27 cellular contexts compared by ENCODE assay signal in genomic region chr14:104263671-104264358, GRCh38.
DNase-seq lines count a peak whose midpoint lies in the region; TF ChIP-seq lines count a peak whose summit lies in the region.
"Had no signal": no experiment of that assay in that cellular context is flagged by ENCODE, and none has a peak within 500 bp of the region (broad histone marks: within the 10 kb centered on the region; RNA-seq: fewer than 3 reads in every experiment).

No MANE protein-coding gene starts in this region.

- H3K4me1 ChIP-seq in stomach: no peaks in the 10 kb centered on the region
- H3K4me1 ChIP-seq: tibial artery had no signal

- WGBS in stomach, 5 donors: 71 to 84% (median 77%) methylated on average over 16 to 18 of the region's 18 CpGs

- H3K27ac ChIP-seq in coronary artery (no peak overlapping the region), stomach (no peak overlapping the region)
- H3K27ac ChIP-seq: hepatocyte, RWPE1, tibial artery had no signal

- peaks cover 6% of the 10 kb centered on the region for H3K27me3 Mint-ChIP-seq in activated naive CD4-positive, alpha-beta T cell treated with anti-CD3 and anti-CD28 coated beads, Interleukin-2, amount 10 ng/mL, durations not matched to agents 7 days and 5 days
- H3K27me3 Mint-ChIP-seq: activated naive CD4-positive, alpha-beta T cell treated with anti-CD3 and anti-CD28 coated beads, Interleukin-2, amount 50 U/mL, for 24 hours had no signal

- CTCF ChIA-PET in activated naive CD4-positive, alpha-beta T cell treated with anti-CD3 and anti-CD28 coated beads, Interleukin-2, amount 10 ng/mL, durations not matched to agents 7 days and 5 days (lab: Charles Lee): no interaction called here

- no peaks in the 10 kb centered on the region for H3K36me3 Mint-ChIP-seq in activated naive CD4-positive, alpha-beta T cell treated with anti-CD3 and anti-CD28 coated beads, Interleukin-2, amount 10 ng/mL, durations not matched to agents 7 days and 5 days
- H3K36me3 Mint-ChIP-seq: activated CD4-positive, alpha-beta memory T cell treated with anti-CD3 and anti-CD28 coated beads for 36 hours; immature natural killer cell had no signal

- H3K4me1 Mint-ChIP-seq in activated naive CD4-positive, alpha-beta T cell treated with anti-CD3 and anti-CD28 coated beads, Interleukin-2, amount 10 ng/mL, durations not matched to agents 7 days and 5 days: peaks cover 3% of the 10 kb centered on the region
- H3K4me1 Mint-ChIP-seq: activated naive CD4-positive, alpha-beta T cell treated with anti-CD3 and anti-CD28 coated beads, Interleukin-2, amount 50 U/mL, for 24 hours had no signal

- H3K4me3 ChIP-seq in coronary artery (no peak overlapping the region), stomach (no peak overlapping the region)
- H3K4me3 ChIP-seq: GM23338, hepatocyte, tibial artery had no signal

- H3K27me3 ChIP-seq in stomach: no peaks in the 10 kb centered on the region
- H3K27me3 ChIP-seq: hepatocyte had no signal

- H3K36me3 ChIP-seq in stomach: no peaks in the 10 kb centered on the region
- H3K36me3 ChIP-seq: tibial artery had no signal

- peak; percentile 4 for DNase-seq in activated naive CD4-positive, alpha-beta T cell treated with anti-CD3 and anti-CD28 coated beads, Interleukin-2, amount 10 ng/mL, durations not matched to agents 7 days and 5 days
- DNase-seq in activated naive CD4-positive, alpha-beta T cell treated with Interleukin-2 at 50 U/mL for 16 hours: no peak
- DNase-seq in NCI-H2227 treated with DMSO at 0.1 percent for 48 hours (lab: John Stamatoyannopoulos, UW) (peak; percentile 31), coronary artery (ENCODE audit: low spot score) (peak; percentile 46), stomach (peak; percentile 20), GOT3 (lab: John Stamatoyannopoulos, UW) (no peak), NCI-H446 treated with DMSO at 0.1 percent for 48 hours (lab: John Stamatoyannopoulos, UW) (no peak), SHP77 (lab: John Stamatoyannopoulos, UW) (no peak)
- DNase-seq: cerebellar nuclear complex; effector CD4-positive, alpha-beta T cell; foreskin fibroblast; immature natural killer cell; IMR-90; NCI-H1105 treated with DMSO at 0.1 percent for 48 hours; NCI-H2081 treated with DMSO at 0.1 percent for 48 hours; NCI-H524 treated with DMSO at 0.1 percent for 48 hours; small intestine; stimulated activated CD4-positive, alpha-beta T cell treated with anti-CD3 and anti-CD28 coated beads, Interleukin-2, amount 100 ng/mL, for 48 hours; stimulated activated naive CD4-positive, alpha-beta T cell; T1000 had no signal

- intact Hi-C loops in stomach (cut with DNase I; ENCODE audit: low total_unique reads): no loop called here

- H3K27ac Mint-ChIP-seq in activated naive CD4-positive, alpha-beta T cell treated with anti-CD3 and anti-CD28 coated beads, Interleukin-2, amount 10 ng/mL, durations not matched to agents 7 days and 5 days: no peak overlapping the region
- H3K27ac Mint-ChIP-seq: activated CD4-positive, alpha-beta memory T cell treated with anti-CD3 and anti-CD28 coated beads for 36 hours; activated naive CD4-positive, alpha-beta T cell treated with anti-CD3 and anti-CD28 coated beads, Interleukin-2, amount 50 U/mL, for 24 hours; GM23338; immature natural killer cell had no signal

- H3K9me3 Mint-ChIP-seq in activated naive CD4-positive, alpha-beta T cell treated with anti-CD3 and anti-CD28 coated beads, Interleukin-2, amount 10 ng/mL, durations not matched to agents 7 days and 5 days: no peaks in the 10 kb centered on the region

- TF ChIP-seq CTCF in coronary artery (IDR thresholded peaks at IDR 0.05): no peak
- no peak for TF ChIP-seq CTCF in stomach (IDR thresholded peaks at IDR 0.05)

- TF ChIP-seq EP300 in stomach (IDR thresholded peaks at IDR 0.05): no peak

- peaks cover 0 to 7% (median 6%) of the 10 kb centered on the region in 4 donors for H3K9me3 ChIP-seq in stomach
- H3K9me3 ChIP-seq: tibial artery had no signal

- no peak for TF ChIP-seq POLR2A in stomach (IDR thresholded peaks at IDR 0.05)

- no peak overlapping the region for H3K4me3 Mint-ChIP-seq in activated naive CD4-positive, alpha-beta T cell treated with anti-CD3 and anti-CD28 coated beads, Interleukin-2, amount 10 ng/mL, durations not matched to agents 7 days and 5 days
- H3K4me3 Mint-ChIP-seq: activated CD4-positive, alpha-beta memory T cell treated with anti-CD3 and anti-CD28 coated beads for 36 hours; activated naive CD4-positive, alpha-beta T cell treated with anti-CD3 and anti-CD28 coated beads, Interleukin-2, amount 50 U/mL, for 24 hours; GM23338; immature natural killer cell; neural crest cell had no signal

Comparison
In these comparisons a context has a peak if more than half of its experiments do, and no peak if none do; other contexts are left out.
1. DNase-seq: peak in activated naive CD4-positive, alpha-beta T cell treated with anti-CD3 and anti-CD28 coated beads, Interleukin-2, amount 10 ng/mL, durations not matched to agents 7 days and 5 days (single experiment), NCI-H2227 treated with DMSO at 0.1 percent for 48 hours (single experiment), coronary artery (single experiment) and stomach (single experiment); none in activated naive CD4-positive, alpha-beta T cell treated with Interleukin-2 at 50 U/mL for 16 hours (single experiment), GOT3 (single experiment), NCI-H446 treated with DMSO at 0.1 percent for 48 hours (single experiment) and SHP77 (0 of 2).